In the genomic region with DNA sequence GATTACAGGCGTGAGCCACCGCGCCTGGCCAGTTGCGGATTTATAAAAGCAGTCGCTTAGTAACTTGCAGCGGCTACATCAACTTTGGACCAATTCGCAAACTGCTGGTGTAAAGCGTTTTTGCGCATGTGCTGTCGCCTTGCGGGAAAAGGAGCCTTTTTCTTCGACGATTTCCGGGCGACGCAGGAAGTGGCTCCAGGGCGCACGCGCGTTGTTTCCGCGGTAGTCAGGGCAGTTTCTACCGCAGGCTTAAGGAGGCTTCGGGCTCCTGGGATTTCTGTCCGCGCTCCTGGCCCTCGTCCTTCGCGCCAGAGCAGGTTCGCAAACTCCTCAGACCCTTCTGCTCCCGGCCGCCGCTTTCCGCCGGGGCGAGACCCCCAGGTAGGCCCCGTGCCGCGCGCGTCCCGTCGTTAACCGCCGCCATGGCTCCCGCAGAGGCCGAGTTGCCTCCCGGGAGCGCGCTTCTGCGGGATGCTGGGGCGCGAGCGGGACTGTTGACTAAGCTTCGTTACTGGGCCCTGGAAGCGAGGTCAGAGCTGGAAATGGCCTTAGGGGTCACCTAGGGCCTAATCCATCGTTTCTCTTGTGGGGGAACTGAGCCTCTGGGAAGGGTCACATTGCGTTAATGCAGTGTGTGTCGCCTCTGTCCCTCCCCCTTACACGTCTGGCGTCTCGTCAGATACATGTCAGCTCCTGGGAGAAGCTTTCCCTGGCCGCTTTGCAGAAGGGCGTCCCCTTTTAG, we compare ENCODE assay signal across 8 cellular contexts. TPM values are rescaled to one million over a fixed set of nuclear protein-coding genes. Genes with fewer than 3 reads are reported as not detected.
DNase-seq lines count a peak whose midpoint lies in the region; TF ChIP-seq lines count a peak whose summit lies in the region.

Gene RAE1 (plus strand): TSS at position 214 of the 742 bp plus-strand sequence. CDS start 2,784 bp downstream, outside the sequence.

- H3K79me1 ChIP-seq in mesendoderm (ENCODE audit: low read length): peaks cover 18% of the 10 kb centered on the region

- intact Hi-C loops in CD4-positive, alpha-beta memory T cell (cut with micrococcal nuclease): loop anchor here (1.0 to 5.0 kb wide), 3 partner anchors 42 to 884 kb away; partner anchors contain the start of gene RTF2

- peak within 1 kb of the TSS; percentile 87 to 96 (median 92) for H3K4me3 Mint-ChIP-seq in CD4-positive, alpha-beta memory T cell

- peaks cover 17% of the 10 kb centered on the region for H3K36me3 ChIP-seq in CD4-positive, alpha-beta memory T cell (ENCODE audit: insufficient read depth, low read length)
- H3K36me3 ChIP-seq in endocrine pancreas (ENCODE audit: control insufficient read depth, insufficient read depth, low read length): no peaks in the 10 kb centered on the region
- H3K36me3 ChIP-seq in mesendoderm (ENCODE audit: control insufficient read depth, insufficient read depth, low read length): peaks cover 3% of the 10 kb centered on the region

- peaks cover 28 to 38% of the 10 kb centered on the region in 2 donors for H3K36me3 Mint-ChIP-seq in CD4-positive, alpha-beta memory T cell

- peaks cover 11 to 36% (median 23%) of the 10 kb centered on the region in 4 donors for H3K4me1 Mint-ChIP-seq in CD4-positive, alpha-beta memory T cell

- peak within 1 kb of the TSS; percentile 78 for H3K4ac ChIP-seq in mesendoderm (ENCODE audit: low read depth, low read length)

- peak within 1 kb of the TSS; percentile 98 for H3K56ac ChIP-seq in mesendoderm (ENCODE audit: low read length)

- no peak within 1 kb of the TSS for H2AK5ac ChIP-seq in mesendoderm (ENCODE audit: low read length)

- H3K9ac ChIP-seq in endocrine pancreas (ENCODE audit: control insufficient read depth, insufficient read depth, low read length): peak within 1 kb of the TSS; percentile 94
- H3K9ac ChIP-seq in mesendoderm (ENCODE audit: low read length): peak within 1 kb of the TSS; percentile 94

- WGBS in mesendoderm (ENCODE audit: extremely low coverage, insufficient coverage, low lambda C conversion rate): no CpG with 5 or more reads among the region's 64 CpGs

- peak within 1 kb of the TSS; percentile 84 to 92 for H3K4me3 ChIP-seq in CD4-positive, alpha-beta memory T cell (ENCODE audit: low read length in 2 of 2)
- peak within 1 kb of the TSS; percentile 70 for H3K4me3 ChIP-seq in endocrine pancreas (ENCODE audit: control insufficient read depth, insufficient read depth, low read length)
- peak within 1 kb of the TSS; percentile 99 for H3K4me3 ChIP-seq in mesendoderm (ENCODE audit: low read length)

- peak within 1 kb of the TSS; percentile 87 to 95 (median 91) for H3K27ac Mint-ChIP-seq in CD4-positive, alpha-beta memory T cell

- peaks cover 0 to 3% of the 10 kb centered on the region in 2 donors for H3K27me3 Mint-ChIP-seq in CD4-positive, alpha-beta memory T cell

- no peak within 1 kb of the TSS for H3K23ac ChIP-seq in mesendoderm (ENCODE audit: low read length)

- POLR2A ChIA-PET in CD4-positive, alpha-beta memory T cell (lab: Charles Lee; ENCODE audit: partially characterized antibody): interaction anchor here (1.4 kb wide), 1 partner anchor 47 kb away, joined by 3 read pairs; no protein-coding TSS in a partner anchor

- H2BK5ac ChIP-seq in mesendoderm (ENCODE audit: low read length): no peak within 1 kb of the TSS

- CTCF ChIA-PET in CD4-positive, alpha-beta memory T cell (lab: Charles Lee; ENCODE audit: partially characterized antibody): no interaction called here

- H3K9me3 Mint-ChIP-seq in CD4-positive, alpha-beta memory T cell: no peaks in the 10 kb centered on the region

- peaks cover 26% of the 10 kb centered on the region for H3K79me2 ChIP-seq in mesendoderm (ENCODE audit: control insufficient read depth, insufficient read depth, low read length)

- peak within 1 kb of the TSS; percentile 95 for H4K8ac ChIP-seq in mesendoderm (ENCODE audit: low read depth, low read length)

- no peaks in the 10 kb centered on the region for H3K27me3 ChIP-seq in CD4-positive, alpha-beta memory T cell (ENCODE audit: insufficient read depth, low read length)
- H3K27me3 ChIP-seq in endocrine pancreas (ENCODE audit: control insufficient read depth, insufficient read depth, low read length) (no peaks in the 10 kb centered on the region), mesendoderm (ENCODE audit: insufficient read depth, low read length, poor library complexity) (no peaks in the 10 kb centered on the region)

- peak within 1 kb of the TSS; percentile 98 for H3K4me2 ChIP-seq in mesendoderm (ENCODE audit: low read length)

- H2BK120ac ChIP-seq in mesendoderm (ENCODE audit: low read depth, low read length): no peak within 1 kb of the TSS

- no peak within 1 kb of the TSS for H2BK15ac ChIP-seq in mesendoderm (replicated peaks; ENCODE audit: low read depth)

- peak within 1 kb of the TSS; percentile 92 for H3K18ac ChIP-seq in mesendoderm (ENCODE audit: low read length)

- DNase-seq in CD4-positive, alpha-beta memory T cell: peak; percentile 90 to 92 (median 91)
- DNase-seq in GM20000 (ENCODE audit: low spot score) (peak; percentile 93), HUDEP-2 (lab: John Stamatoyannopoulos, UW; ENCODE audit: unreplicated experiment in 76 of 76) (peak in 74 of 76 experiments; percentile 24 to 90 (median 72)), NOMO-1 treated with dmso at 0.1 percent for 144 hours (lab: John Stamatoyannopoulos, UW; ENCODE audit: unreplicated experiment) (peak; percentile 84), mesendoderm (peak; percentile 97)
- peak; percentile 47 to 81 (median 81) for DNase-seq in activated CD8-positive, alpha-beta memory T cell treated with anti-CD3 and anti-CD28 coated beads for 48 hours (ENCODE audit: low read depth in 2 of 3, low spot score in 2 of 3)
- DNase-seq in stimulated activated CD8-positive, alpha-beta memory T cell treated with anti-CD3 and anti-CD28 coated beads, Interleukin-12 subunit alpha, Interleukin-12 subunit beta, amount 100 ng/mL, for 4 hours (ENCODE audit: low read depth): peak; percentile 83

- TF ChIP-seq CTCF in GM20000 (IDR thresholded peaks at IDR 0.05; ENCODE audit: extremely low read depth, missing control alignments): no peak

- H3K9me3 ChIP-seq in CD4-positive, alpha-beta memory T cell (ENCODE audit: control insufficient read depth in 1 of 2, low read length in 2 of 2): no peaks in the 10 kb centered on the region
- no peaks in the 10 kb centered on the region for H3K9me3 ChIP-seq in endocrine pancreas (ENCODE audit: control insufficient read depth, low read length)

- peaks cover 23% of the 10 kb centered on the region for H3K4me1 ChIP-seq in CD4-positive, alpha-beta memory T cell (ENCODE audit: insufficient read depth, low read length)
- no peaks in the 10 kb centered on the region for H3K4me1 ChIP-seq in endocrine pancreas (ENCODE audit: control insufficient read depth, insufficient read depth, low read length)
- peaks cover 4% of the 10 kb centered on the region for H3K4me1 ChIP-seq in mesendoderm (ENCODE audit: control insufficient read depth, low read depth, low read length)

- no peak within 1 kb of the TSS for H4K5ac ChIP-seq in mesendoderm (ENCODE audit: low read length)

- peak within 1 kb of the TSS; percentile 91 for H3K27ac ChIP-seq in CD4-positive, alpha-beta memory T cell (ENCODE audit: low read depth, low read length)
- H3K27ac ChIP-seq in mesendoderm (ENCODE audit: low read depth, low read length): peak within 1 kb of the TSS; percentile 25

RNA-seq across cellular contexts. Expression of gene RAE1, which starts in this region (rescaled TPM):
- 10 to 100 TPM; 30.9 to 33.8 TPM for total RNA-seq in CD4-positive, alpha-beta memory T cell
- polyA plus RNA-seq in CD4-positive, alpha-beta memory T cell: 10 to 100 TPM; 31.7 to 43.9 TPM
- 23.1 TPM for polyA plus RNA-seq in mesendoderm (2013, experiment 1 of 2)
- polyA plus RNA-seq in mesendoderm (2013, experiment 2 of 2): 22.9 TPM

Comparison
In these comparisons a context has a peak if more than half of its experiments do, and no peak if none do; other contexts are left out.
1. Peak in every context shown above with its lines: DNase-seq, H3K4me3 ChIP-seq and H3K27ac ChIP-seq.